Comparison of ENCODE assay signal across 8 cellular contexts in the genomic region with DNA sequence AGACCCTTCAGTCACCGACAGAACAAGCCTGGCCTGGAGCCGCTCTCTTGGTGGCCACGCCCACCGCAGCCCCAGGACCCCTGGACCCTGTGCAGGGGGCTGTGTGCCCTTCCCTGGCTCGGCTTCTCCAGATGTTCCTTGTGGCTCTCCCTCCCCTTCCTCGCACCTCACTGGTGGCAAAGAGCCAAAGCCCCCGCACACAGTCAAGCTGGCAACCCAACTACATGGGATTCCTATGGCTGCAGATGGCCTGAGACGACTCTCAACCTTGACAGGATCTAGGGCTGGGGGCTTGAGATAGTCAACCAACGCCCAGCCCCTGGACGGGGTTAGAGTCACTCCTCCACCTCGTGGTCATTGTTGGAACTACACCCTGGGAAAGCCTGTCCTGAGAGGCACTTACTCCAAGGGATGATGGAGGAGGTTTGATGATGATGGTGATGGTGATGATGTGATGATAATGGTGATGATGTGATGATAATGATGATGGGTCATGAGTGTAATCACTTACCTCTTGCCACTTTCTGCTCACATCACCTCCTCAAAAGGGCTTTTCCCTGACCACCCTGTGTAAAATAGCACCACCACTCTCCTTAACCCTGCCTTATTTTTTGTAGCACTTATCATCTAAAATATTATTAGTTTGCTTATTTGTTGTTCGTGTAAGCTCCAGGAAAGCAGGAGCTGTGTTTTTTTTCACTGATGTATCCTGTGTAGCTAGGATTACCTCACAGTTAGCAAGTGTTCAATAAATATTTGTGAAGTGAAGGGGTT.
DNase-seq lines count a peak whose midpoint lies in the region; ATAC-seq and TF ChIP-seq lines count a peak whose summit lies in the region.

No MANE protein-coding gene starts in this region.

- H3K4me3 ChIP-seq in BE2C (ENCODE audit: low read depth, low read length) = no peak overlapping the region
- no peak overlapping the region for H3K4me3 ChIP-seq in GM23338
- H3K4me3 ChIP-seq in fibroblast of the aortic adventitia (ENCODE audit: low read depth, low read length) = no peak overlapping the region
- no peak overlapping the region for H3K4me3 ChIP-seq in uterus

- TF ChIP-seq CTCF in BE2C (IDR thresholded peaks at IDR 0.05; ENCODE audit: low read depth, low read length) = peak; percentile 97
- TF ChIP-seq CTCF in GM23338 (conservative IDR thresholded peaks at IDR 0.05; ENCODE audit: low read depth in 2 of 2) = peak; percentile 91 to 94
- TF ChIP-seq CTCF in fibroblast of the aortic adventitia (IDR thresholded peaks at IDR 0.05; ENCODE audit: insufficient read depth, low read length) = peak; percentile 83
- peak; percentile 54 to 74 (median 64) for TF ChIP-seq CTCF in uterus (IDR thresholded peaks at IDR 0.05)

- H3K9me3 ChIP-seq in BE2C (no peaks in the 10 kb centered on the region), uterus (no peaks in the 10 kb centered on the region)

- no peaks in the 10 kb centered on the region for H3K36me3 Mint-ChIP-seq in GM23338 (ENCODE audit: low read depth)

- peaks cover 9% of the 10 kb centered on the region for H3K4me1 Mint-ChIP-seq in GM23338

- H3K4me1 ChIP-seq in BE2C (peaks cover 2% of the 10 kb centered on the region; the same call in 1 of the 2 replicates), GM23338 (ENCODE audit: insufficient read depth) (peaks cover 6% of the 10 kb centered on the region; the same call in 1 of the 2 replicates), uterus (no peaks in the 10 kb centered on the region)

- intact Hi-C loops in uterus (cut with DNase I; ENCODE audit: low total_unique reads) = no loop called here

- H3K9me2 ChIP-seq in GM23338 (ENCODE audit: insufficient read depth) = peaks cover 5% of the 10 kb centered on the region; the same call in 1 of the 2 replicates

- 0 out of 2 replicates have a peak overlapping the region, but pooled peaks have one; percentile 31 for H3K4me2 ChIP-seq in GM23338

- H3F3A ChIP-seq in GM23338 (replicated peaks; ENCODE audit: low read depth) = no peaks in the 10 kb centered on the region

- peak; percentile 99 for ATAC-seq in GM23338
- no peak for ATAC-seq in GM21381 (IDR thresholded peaks at IDR 0.05; ENCODE audit: unreplicated experiment)

- no peaks in the 10 kb centered on the region for H3K79me2 ChIP-seq in GM23338 (replicated peaks; ENCODE audit: insufficient read depth)

- H3K27ac ChIP-seq in GM23338 (ENCODE audit: low read depth) = no peak overlapping the region
- H3K27ac ChIP-seq in uterus = no peak overlapping the region

- H3K27ac Mint-ChIP-seq in GM23338 = no peak overlapping the region

- H3K27me3 Mint-ChIP-seq in GM23338 (ENCODE audit: insufficient read depth, low read depth, poor library complexity) = peaks cover 8% of the 10 kb centered on the region

- peaks cover 8% of the 10 kb centered on the region; the same call in 2 of the 3 replicates for H3K9me3 Mint-ChIP-seq in GM23338

- no peak overlapping the region for H3K4me3 Mint-ChIP-seq in GM23338

- DNase-seq in BE2C = peak; percentile 84
- peak; percentile 92 for DNase-seq in GM23338 (ENCODE audit: low spot score)
- peak; percentile 80 for DNase-seq in NCI-H82 treated with DMSO at 0.1 percent for 48 hours (lab: John Stamatoyannopoulos, UW; ENCODE audit: unreplicated experiment)
- peak; percentile 32 for DNase-seq in activated T-cell treated with anti-CD3 and anti-CD28 coated beads, Interleukin-2, amount 50 U/mL, for 1 hour
- DNase-seq in fibroblast of the aortic adventitia (ENCODE audit: low read depth) = peak; percentile 40
- peak in 39 of 56 donors; percentile 3 to 76 (median 23) for DNase-seq in nucleus accumbens (lab: John Stamatoyannopoulos, UW)
- peak; percentile 36 to 37 for DNase-seq in uterus

- H3K27me3 ChIP-seq in BE2C (no peaks in the 10 kb centered on the region), GM23338 (ENCODE audit: insufficient read depth) (no peaks in the 10 kb centered on the region), uterus (no peaks in the 10 kb centered on the region)

- H3K36me3 ChIP-seq in BE2C (no peaks in the 10 kb centered on the region), GM23338 (ENCODE audit: insufficient read depth) (no peaks in the 10 kb centered on the region), uterus (no peaks in the 10 kb centered on the region)

- no peaks in the 10 kb centered on the region for H4K20me1 ChIP-seq in GM23338 (replicated peaks; ENCODE audit: insufficient read depth)

- no peak for TF ChIP-seq POLR2A in uterus (IDR thresholded peaks at IDR 0.05)

- peak overlapping the region; percentile 72; the same call in 1 of the 2 replicates for H2AFZ ChIP-seq in GM23338

TF ChIP-seq in GM23338, 12 proteins besides CTCF, POLR2A, EP300 and RAD21:
- TF ChIP-seq EZH2phosphoT487 (IDR thresholded peaks at IDR 0.05; ENCODE audit: unreplicated experiment) (no peak), CREB1 (CRISPR knock-in tag; IDR thresholded peaks at IDR 0.05; ENCODE audit: low read depth) (0 out of 2 replicates have a peak, but pooled peaks have one; percentile 28), ZNF114 (CRISPR knock-in tag; IDR thresholded peaks at IDR 0.05) (0 out of 2 replicates have a peak, but pooled peaks have one; percentile 59)
- TF ChIP-seq, protein P1, sequence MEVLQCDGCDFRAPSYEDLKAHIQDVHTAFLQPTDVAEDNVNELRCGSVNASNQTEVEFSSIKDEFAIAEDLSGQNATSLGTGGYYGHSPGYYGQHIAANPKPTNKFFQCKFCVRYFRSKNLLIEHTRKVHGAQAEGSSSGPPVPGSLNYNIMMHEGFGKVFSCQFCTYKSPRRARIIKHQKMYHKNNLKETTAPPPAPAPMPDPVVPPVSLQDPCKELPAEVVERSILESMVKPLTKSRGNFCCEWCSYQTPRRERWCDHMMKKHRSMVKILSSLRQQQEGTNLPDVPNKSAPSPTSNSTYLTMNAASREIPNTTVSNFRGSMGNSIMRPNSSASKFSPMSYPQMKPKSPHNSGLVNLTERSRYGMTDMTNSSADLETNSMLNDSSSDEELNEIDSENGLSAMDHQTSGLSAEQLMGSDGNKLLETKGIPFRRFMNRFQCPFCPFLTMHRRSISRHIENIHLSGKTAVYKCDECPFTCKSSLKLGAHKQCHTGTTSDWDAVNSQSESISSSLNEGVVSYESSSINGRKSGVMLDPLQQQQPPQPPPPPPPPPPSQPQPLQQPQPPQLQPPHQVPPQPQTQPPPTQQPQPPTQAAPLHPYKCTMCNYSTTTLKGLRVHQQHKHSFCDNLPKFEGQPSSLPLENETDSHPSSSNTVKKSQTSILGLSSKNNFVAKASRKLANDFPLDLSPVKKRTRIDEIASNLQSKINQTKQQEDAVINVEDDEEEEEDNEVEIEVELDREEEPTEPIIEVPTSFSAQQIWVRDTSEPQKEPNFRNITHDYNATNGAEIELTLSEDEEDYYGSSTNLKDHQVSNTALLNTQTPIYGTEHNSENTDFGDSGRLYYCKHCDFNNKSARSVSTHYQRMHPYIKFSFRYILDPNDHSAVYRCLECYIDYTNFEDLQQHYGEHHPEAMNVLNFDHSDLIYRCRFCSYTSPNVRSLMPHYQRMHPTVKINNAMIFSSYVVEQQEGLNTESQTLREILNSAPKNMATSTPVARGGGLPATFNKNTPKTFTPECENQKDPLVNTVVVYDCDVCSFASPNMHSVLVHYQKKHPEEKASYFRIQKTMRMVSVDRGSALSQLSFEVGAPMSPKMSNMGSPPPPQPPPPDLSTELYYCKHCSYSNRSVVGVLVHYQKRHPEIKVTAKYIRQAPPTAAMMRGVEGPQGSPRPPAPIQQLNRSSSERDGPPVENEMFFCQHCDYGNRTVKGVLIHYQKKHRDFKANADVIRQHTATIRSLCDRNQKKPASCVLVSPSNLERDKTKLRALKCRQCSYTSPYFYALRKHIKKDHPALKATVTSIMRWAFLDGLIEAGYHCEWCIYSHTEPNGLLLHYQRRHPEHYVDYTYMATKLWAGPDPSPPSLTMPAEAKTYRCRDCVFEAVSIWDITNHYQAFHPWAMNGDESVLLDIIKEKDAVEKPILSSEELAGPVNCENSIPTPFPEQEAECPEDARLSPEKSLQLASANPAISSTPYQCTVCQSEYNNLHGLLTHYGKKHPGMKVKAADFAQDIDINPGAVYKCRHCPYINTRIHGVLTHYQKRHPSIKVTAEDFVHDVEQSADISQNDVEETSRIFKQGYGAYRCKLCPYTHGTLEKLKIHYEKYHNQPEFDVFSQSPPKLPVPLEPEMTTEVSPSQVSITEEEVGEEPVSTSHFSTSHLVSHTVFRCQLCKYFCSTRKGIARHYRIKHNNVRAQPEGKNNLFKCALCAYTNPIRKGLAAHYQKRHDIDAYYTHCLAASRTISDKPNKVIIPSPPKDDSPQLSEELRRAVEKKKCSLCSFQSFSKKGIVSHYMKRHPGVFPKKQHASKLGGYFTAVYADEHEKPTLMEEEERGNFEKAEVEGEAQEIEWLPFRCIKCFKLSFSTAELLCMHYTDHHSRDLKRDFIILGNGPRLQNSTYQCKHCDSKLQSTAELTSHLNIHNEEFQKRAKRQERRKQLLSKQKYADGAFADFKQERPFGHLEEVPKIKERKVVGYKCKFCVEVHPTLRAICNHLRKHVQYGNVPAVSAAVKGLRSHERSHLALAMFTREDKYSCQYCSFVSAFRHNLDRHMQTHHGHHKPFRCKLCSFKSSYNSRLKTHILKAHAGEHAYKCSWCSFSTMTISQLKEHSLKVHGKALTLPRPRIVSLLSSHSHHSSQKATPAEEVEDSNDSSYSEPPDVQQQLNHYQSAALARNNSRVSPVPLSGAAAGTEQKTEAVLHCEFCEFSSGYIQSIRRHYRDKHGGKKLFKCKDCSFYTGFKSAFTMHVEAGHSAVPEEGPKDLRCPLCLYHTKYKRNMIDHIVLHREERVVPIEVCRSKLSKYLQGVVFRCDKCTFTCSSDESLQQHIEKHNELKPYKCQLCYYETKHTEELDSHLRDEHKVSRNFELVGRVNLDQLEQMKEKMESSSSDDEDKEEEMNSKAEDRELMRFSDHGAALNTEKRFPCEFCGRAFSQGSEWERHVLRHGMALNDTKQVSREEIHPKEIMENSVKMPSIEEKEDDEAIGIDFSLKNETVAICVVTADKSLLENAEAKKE (CRISPR knock-in tag; IDR thresholded peaks at IDR 0.05) = peak; percentile 94
- TF ChIP-seq, protein P2, sequence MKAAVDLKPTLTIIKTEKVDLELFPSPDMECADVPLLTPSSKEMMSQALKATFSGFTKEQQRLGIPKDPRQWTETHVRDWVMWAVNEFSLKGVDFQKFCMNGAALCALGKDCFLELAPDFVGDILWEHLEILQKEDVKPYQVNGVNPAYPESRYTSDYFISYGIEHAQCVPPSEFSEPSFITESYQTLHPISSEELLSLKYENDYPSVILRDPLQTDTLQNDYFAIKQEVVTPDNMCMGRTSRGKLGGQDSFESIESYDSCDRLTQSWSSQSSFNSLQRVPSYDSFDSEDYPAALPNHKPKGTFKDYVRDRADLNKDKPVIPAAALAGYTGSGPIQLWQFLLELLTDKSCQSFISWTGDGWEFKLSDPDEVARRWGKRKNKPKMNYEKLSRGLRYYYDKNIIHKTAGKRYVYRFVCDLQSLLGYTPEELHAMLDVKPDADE (IDR thresholded peaks at IDR 0.05) = no peak

Comparison
In these comparisons a context has a peak if more than half of its experiments do, and no peak if none do; other contexts are left out.
1. DNase-seq: peak in every context shown above with its lines; median percentile 92 in GM23338; 84 in BE2C; 80 in NCI-H82 treated with DMSO at 0.1 percent for 48 hours; 40 in fibroblast of the aortic adventitia; 36 in uterus; 32 in activated T-cell treated with anti-CD3 and anti-CD28 coated beads, Interleukin-2, amount 50 U/mL, for 1 hour; 23 in nucleus accumbens.